8 cellular contexts compared by ENCODE assay signal in genomic region chr6:118705799-118706481, GRCh38. TPM values are rescaled to one million over a fixed set of nuclear protein-coding genes. Genes with fewer than 3 reads are reported as not detected.
DNase-seq lines count a peak whose midpoint lies in the region; ATAC-seq and TF ChIP-seq lines count a peak whose summit lies in the region.

No MANE protein-coding gene starts in this region.

- peak overlapping the region; percentile 97 for H3K27ac Mint-ChIP-seq in osteocyte (ENCODE audit: unreplicated experiment)

- H3K27ac ChIP-seq in right atrium auricular region: no peak overlapping the region
- peak overlapping the region; percentile 39 for H3K27ac ChIP-seq in effector memory CD4-positive, alpha-beta T cell (ENCODE audit: insufficient read depth, low read length, poor library complexity, severe bottlenecking)

- no peaks in the 10 kb centered on the region for H3K27me3 ChIP-seq in right atrium auricular region
- no peaks in the 10 kb centered on the region for H3K27me3 ChIP-seq in effector memory CD4-positive, alpha-beta T cell (replicated peaks; ENCODE audit: control insufficient read depth, insufficient read depth, low read length, poor library complexity, severe bottlenecking)

- ATAC-seq in Right ventricle myocardium superior (ENCODE audit: poor library complexity) (peak; percentile 8), HG02759 (IDR thresholded peaks at IDR 0.05; ENCODE audit: unreplicated experiment) (peak; percentile 41), HG02970 (IDR thresholded peaks at IDR 0.05; ENCODE audit: low FRiP score, unreplicated experiment) (no peak)

- H3K4me1 ChIP-seq in right atrium auricular region: peaks cover 0 to 38% of the 10 kb centered on the region in 2 donors
- peaks cover 35% of the 10 kb centered on the region for H3K4me1 ChIP-seq in effector memory CD4-positive, alpha-beta T cell (ENCODE audit: control insufficient read depth, insufficient read depth, low read length, poor library complexity, severe bottlenecking)

- no peaks in the 10 kb centered on the region for H3K9me3 ChIP-seq in right atrium auricular region
- H3K9me3 ChIP-seq in effector memory CD4-positive, alpha-beta T cell (ENCODE audit: control insufficient read depth, low read length): no peaks in the 10 kb centered on the region

- H3K4me3 Mint-ChIP-seq in osteocyte (ENCODE audit: unreplicated experiment): peak overlapping the region; percentile 76

- no peaks in the 10 kb centered on the region for H3K27me3 Mint-ChIP-seq in osteocyte (ENCODE audit: unreplicated experiment)

- intact Hi-C loops in Right ventricle myocardium superior (cut with DNase I): no loop called here

- peaks cover 53% of the 10 kb centered on the region for H3K4me1 Mint-ChIP-seq in osteocyte (ENCODE audit: unreplicated experiment)

- no peaks in the 10 kb centered on the region for H3K36me3 Mint-ChIP-seq in osteocyte (ENCODE audit: unreplicated experiment)

- DNase-seq in Right ventricle myocardium superior: no peak
- no peak for DNase-seq in right atrium auricular region (ENCODE audit: low spot score)
- DNase-seq in OCI-M1 (lab: John Stamatoyannopoulos, UW): peak; percentile 79
- no peak for DNase-seq in effector memory CD4-positive, alpha-beta T cell
- no peak for DNase-seq in osteocyte (ENCODE audit: extremely low spot score, unreplicated experiment)
- DNase-seq in NCI-H1694 (lab: John Stamatoyannopoulos, UW): no peak

- H3K9me3 Mint-ChIP-seq in osteocyte (ENCODE audit: unreplicated experiment): no peaks in the 10 kb centered on the region

- no peak for TF ChIP-seq CTCF in right atrium auricular region (IDR thresholded peaks at IDR 0.05)
- TF ChIP-seq CTCF in osteocyte (IDR thresholded peaks at IDR 0.05): no peak

- no peaks in the 10 kb centered on the region for H3K36me3 ChIP-seq in right atrium auricular region
- peaks cover 2% of the 10 kb centered on the region for H3K36me3 ChIP-seq in effector memory CD4-positive, alpha-beta T cell (ENCODE audit: control insufficient read depth, insufficient read depth, low read length)

- no peak overlapping the region for H3K4me3 ChIP-seq in right atrium auricular region
- H3K4me3 ChIP-seq in effector memory CD4-positive, alpha-beta T cell (ENCODE audit: insufficient read depth, low read depth, low read length, poor library complexity, severe bottlenecking): peak overlapping the region; percentile 37

RNA-seq across cellular contexts. Expression of gene CEP85L, which starts 54.5 kb away (rescaled TPM):
- total RNA-seq in Right ventricle myocardium superior (17.6 TPM), right atrium auricular region (1 to 10 TPM; 4.5 to 6.8 TPM), osteocyte (10.4 and 10.6 TPM in 2 replicates)
